15 cellular contexts compared by ENCODE assay signal in the genomic region with DNA sequence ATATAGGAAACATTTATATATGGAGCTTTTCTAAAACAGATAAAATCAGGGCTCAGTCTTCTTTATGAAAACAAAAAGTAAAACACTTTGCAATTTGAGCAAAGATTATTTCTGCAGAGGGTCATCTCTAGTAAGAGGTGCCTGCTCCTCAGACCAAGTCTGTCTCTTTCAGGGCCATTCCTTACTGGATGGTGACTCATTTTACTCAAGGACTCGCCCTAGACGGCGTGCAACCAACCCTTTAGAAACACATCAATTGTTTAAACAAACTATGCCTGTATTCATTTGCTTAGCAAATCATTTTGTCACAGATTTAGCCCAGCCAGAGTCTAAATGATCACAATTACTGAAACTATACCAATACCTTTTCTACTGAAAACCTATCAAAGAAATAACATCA.
DNase-seq lines count a peak whose midpoint lies in the region; ATAC-seq and TF ChIP-seq lines count a peak whose summit lies in the region.
"Had no signal": no experiment of that assay in that cellular context is flagged by ENCODE, and none has a peak within 500 bp of the region (broad histone marks: within the 10 kb centered on the region; RNA-seq: fewer than 3 reads in every experiment).

No MANE protein-coding gene starts in this region.

- POLR2A ChIA-PET in RWPE1 (lab: Yijun Ruan, JAX; ENCODE audit: low non-redundant PET): no interaction called here

- peaks cover 5% of the 10 kb centered on the region for H3K9me3 Mint-ChIP-seq in stimulated activated naive CD8-positive, alpha-beta T cell treated with anti-CD3 and anti-CD28 coated beads, Interleukin-15, Interleukin-2, amounts not matched to agents 100 ng/mL and 50 ng/mL, for 24 hours
- H3K9me3 Mint-ChIP-seq: neural crest cell had no signal

- H3K9me3 ChIP-seq in fibroblast of lung (ENCODE audit: control insufficient read depth, insufficient read depth, low read depth, low read length): no peaks in the 10 kb centered on the region
- H3K9me3 ChIP-seq: tibial nerve had no signal

- H3K4me2 ChIP-seq in fibroblast of lung (ENCODE audit: extremely low read depth, insufficient read depth, low read length): no peak overlapping the region

- H2AFZ ChIP-seq in fibroblast of lung (ENCODE audit: low read length): no peak overlapping the region

- no peaks in the 10 kb centered on the region for H3K36me3 ChIP-seq in fibroblast of lung (ENCODE audit: control insufficient read depth, insufficient read depth, low read length)
- H3K36me3 ChIP-seq: tibial nerve had no signal

- no peaks in the 10 kb centered on the region for H3K79me2 ChIP-seq in fibroblast of lung (ENCODE audit: control insufficient read depth, insufficient read depth, low read length)

- H3K27me3 Mint-ChIP-seq in stimulated activated naive CD8-positive, alpha-beta T cell treated with anti-CD3 and anti-CD28 coated beads, Interleukin-15, Interleukin-2, amounts not matched to agents 100 ng/mL and 50 ng/mL, for 24 hours: no peaks in the 10 kb centered on the region

- ATAC-seq in stimulated activated naive CD8-positive, alpha-beta T cell treated with anti-CD3 and anti-CD28 coated beads, Interleukin-15, Interleukin-2, amounts not matched to agents 100 U/mL and 50 U/mL, for 24 hours: no peak
- no peak for ATAC-seq in HG03432 (IDR thresholded peaks at IDR 0.05; ENCODE audit: unreplicated experiment)

- CTCF ChIA-PET in RWPE1 (lab: Yijun Ruan, JAX): no interaction called here

- H3K36me3 Mint-ChIP-seq in stimulated activated naive CD8-positive, alpha-beta T cell treated with anti-CD3 and anti-CD28 coated beads, Interleukin-15, Interleukin-2, amounts not matched to agents 100 ng/mL and 50 ng/mL, for 24 hours (ENCODE audit: low read depth): no peaks in the 10 kb centered on the region

- peak overlapping the region; percentile 61 for H3K27ac Mint-ChIP-seq in stimulated activated naive CD8-positive, alpha-beta T cell treated with anti-CD3 and anti-CD28 coated beads, Interleukin-15, Interleukin-2, amounts not matched to agents 100 ng/mL and 50 ng/mL, for 24 hours

- H3K9ac ChIP-seq in fibroblast of lung (ENCODE audit: insufficient read depth, low read length): no peak overlapping the region

- peak overlapping the region; percentile 3 for H3K4me3 Mint-ChIP-seq in stimulated activated naive CD8-positive, alpha-beta T cell treated with anti-CD3 and anti-CD28 coated beads, Interleukin-15, Interleukin-2, amounts not matched to agents 100 ng/mL and 50 ng/mL, for 24 hours
- H3K4me3 Mint-ChIP-seq: neural crest cell had no signal

- H4K20me1 ChIP-seq in fibroblast of lung (ENCODE audit: control insufficient read depth, extremely low read depth, insufficient read depth, low read length): no peaks in the 10 kb centered on the region

- H3K27me3 ChIP-seq in fibroblast of lung (ENCODE audit: control insufficient read depth, insufficient read depth, low read length): no peaks in the 10 kb centered on the region
- H3K27me3 ChIP-seq: tibial nerve had no signal

- no peak overlapping the region for H3K27ac ChIP-seq in RWPE1
- no peak overlapping the region for H3K27ac ChIP-seq in fibroblast of lung (ENCODE audit: insufficient read depth, low read length)
- H3K27ac ChIP-seq: tibial nerve had no signal

- no peaks in the 10 kb centered on the region for H3K4me1 ChIP-seq in fibroblast of lung (ENCODE audit: control insufficient read depth, extremely low read depth, insufficient read depth, low read length)

- H3K4me1 Mint-ChIP-seq in stimulated activated naive CD8-positive, alpha-beta T cell treated with anti-CD3 and anti-CD28 coated beads, Interleukin-15, Interleukin-2, amounts not matched to agents 100 ng/mL and 50 ng/mL, for 24 hours (ENCODE audit: low read depth): peaks cover 56% of the 10 kb centered on the region

- DNase-seq in stimulated activated naive CD8-positive, alpha-beta T cell treated with anti-CD3 and anti-CD28 coated beads, Interleukin-15, Interleukin-2, amounts not matched to agents 100 U/mL and 50 U/mL, for 24 hours: no peak
- DNase-seq in RWPE1 (ENCODE audit: low spot score): peak; percentile 20
- DNase-seq in fibroblast of lung (ENCODE audit: low read depth in 2 of 2): peak; percentile 59 to 64
- no peak for DNase-seq in posterior vena cava (ENCODE audit: low spot score)
- no peak for DNase-seq in DMS 273 (lab: John Stamatoyannopoulos, UW; ENCODE audit: unreplicated experiment)
- no peak for DNase-seq in central memory CD4-positive, alpha-beta T cell
- DNase-seq: activated CD4-positive, alpha-beta T cell treated with anti-CD3 and anti-CD28 coated beads for 1 hour; caudate nucleus; hypothalamus; NCI-H1930; SHP77 treated with DMSO at 0.1 percent for 48 hours had no signal

- TF ChIP-seq CTCF in RWPE1 (conservative IDR thresholded peaks at IDR 0.05; ENCODE audit: low read depth): no peak
- no peak for TF ChIP-seq CTCF in fibroblast of lung (conservative IDR thresholded peaks at IDR 0.05 in 1 of 2, IDR thresholded peaks at IDR 0.05 in 1 of 2; ENCODE audit: low read depth in 1 of 2, low read length in 2 of 2)

- intact Hi-C loops in posterior vena cava (cut with DNase I): no loop called here

- H3K4me3 ChIP-seq in fibroblast of lung (replicated peaks in 1 of 4; ENCODE audit: control extremely low read depth in 1 of 4, insufficient read depth in 1 of 4, low read depth in 3 of 4, low read length in 4 of 4): no peak overlapping the region
- H3K4me3 ChIP-seq: tibial nerve had no signal

Comparison
In these comparisons a context has a peak if more than half of its experiments do, and no peak if none do; other contexts are left out.
1. DNase-seq: peak in RWPE1 (single experiment) and fibroblast of lung (2 of 2); none in stimulated activated naive CD8-positive, alpha-beta T cell treated with anti-CD3 and anti-CD28 coated beads, Interleukin-15, Interleukin-2, amounts not matched to agents 100 U/mL and 50 U/mL, for 24 hours (single experiment), posterior vena cava (single experiment), DMS 273 (single experiment) and central memory CD4-positive, alpha-beta T cell (single experiment).